ENCODE assay signal across 1 cellular context in the genomic region with DNA sequence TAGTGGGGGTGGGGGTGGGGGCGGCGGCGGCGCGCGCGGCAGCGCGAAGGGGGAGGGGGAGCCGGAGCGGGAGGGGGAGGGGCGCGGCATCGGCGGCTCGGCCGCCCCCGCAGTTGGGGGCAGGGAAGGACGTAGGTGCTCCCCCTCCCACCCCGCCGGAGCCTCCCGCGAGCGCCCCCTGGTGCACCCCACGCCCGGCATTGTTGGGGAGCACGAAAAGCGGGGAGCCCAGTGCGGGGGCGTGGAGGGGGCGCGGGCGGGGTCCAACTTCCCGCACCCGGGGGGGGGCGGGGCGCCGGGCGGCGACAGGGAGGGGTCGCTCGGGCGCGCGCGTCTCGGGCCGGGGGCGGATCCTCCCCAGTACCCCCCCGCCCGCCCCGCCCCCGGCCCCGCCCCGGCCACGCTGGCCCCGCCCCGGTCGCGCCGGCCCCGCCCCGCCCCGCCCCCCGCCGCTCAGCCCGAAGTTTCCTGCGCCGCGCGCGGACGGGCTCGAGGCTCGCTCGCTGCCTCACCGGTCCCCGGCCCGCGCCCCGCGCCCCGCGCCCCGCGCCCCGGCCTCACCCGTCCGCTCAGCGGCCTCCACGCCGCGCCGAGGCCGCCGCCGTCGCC.
TF ChIP-seq lines count a peak whose summit lies in the region.

A gene (plus strand): TSS at position 456 of the 609 bp plus-strand sequence. CDS start 632 bp downstream, outside the sequence.

TF ChIP-seq in HCT116, 20 proteins besides CTCF, POLR2A, EP300 and RAD21 (continued from another document):
- TF ChIP-seq, protein P1, sequence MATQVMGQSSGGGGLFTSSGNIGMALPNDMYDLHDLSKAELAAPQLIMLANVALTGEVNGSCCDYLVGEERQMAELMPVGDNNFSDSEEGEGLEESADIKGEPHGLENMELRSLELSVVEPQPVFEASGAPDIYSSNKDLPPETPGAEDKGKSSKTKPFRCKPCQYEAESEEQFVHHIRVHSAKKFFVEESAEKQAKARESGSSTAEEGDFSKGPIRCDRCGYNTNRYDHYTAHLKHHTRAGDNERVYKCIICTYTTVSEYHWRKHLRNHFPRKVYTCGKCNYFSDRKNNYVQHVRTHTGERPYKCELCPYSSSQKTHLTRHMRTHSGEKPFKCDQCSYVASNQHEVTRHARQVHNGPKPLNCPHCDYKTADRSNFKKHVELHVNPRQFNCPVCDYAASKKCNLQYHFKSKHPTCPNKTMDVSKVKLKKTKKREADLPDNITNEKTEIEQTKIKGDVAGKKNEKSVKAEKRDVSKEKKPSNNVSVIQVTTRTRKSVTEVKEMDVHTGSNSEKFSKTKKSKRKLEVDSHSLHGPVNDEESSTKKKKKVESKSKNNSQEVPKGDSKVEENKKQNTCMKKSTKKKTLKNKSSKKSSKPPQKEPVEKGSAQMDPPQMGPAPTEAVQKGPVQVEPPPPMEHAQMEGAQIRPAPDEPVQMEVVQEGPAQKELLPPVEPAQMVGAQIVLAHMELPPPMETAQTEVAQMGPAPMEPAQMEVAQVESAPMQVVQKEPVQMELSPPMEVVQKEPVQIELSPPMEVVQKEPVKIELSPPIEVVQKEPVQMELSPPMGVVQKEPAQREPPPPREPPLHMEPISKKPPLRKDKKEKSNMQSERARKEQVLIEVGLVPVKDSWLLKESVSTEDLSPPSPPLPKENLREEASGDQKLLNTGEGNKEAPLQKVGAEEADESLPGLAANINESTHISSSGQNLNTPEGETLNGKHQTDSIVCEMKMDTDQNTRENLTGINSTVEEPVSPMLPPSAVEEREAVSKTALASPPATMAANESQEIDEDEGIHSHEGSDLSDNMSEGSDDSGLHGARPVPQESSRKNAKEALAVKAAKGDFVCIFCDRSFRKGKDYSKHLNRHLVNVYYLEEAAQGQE (IDR thresholded peaks at IDR 0.05; ENCODE audit: low read depth), result no peak
